In the genomic region with DNA sequence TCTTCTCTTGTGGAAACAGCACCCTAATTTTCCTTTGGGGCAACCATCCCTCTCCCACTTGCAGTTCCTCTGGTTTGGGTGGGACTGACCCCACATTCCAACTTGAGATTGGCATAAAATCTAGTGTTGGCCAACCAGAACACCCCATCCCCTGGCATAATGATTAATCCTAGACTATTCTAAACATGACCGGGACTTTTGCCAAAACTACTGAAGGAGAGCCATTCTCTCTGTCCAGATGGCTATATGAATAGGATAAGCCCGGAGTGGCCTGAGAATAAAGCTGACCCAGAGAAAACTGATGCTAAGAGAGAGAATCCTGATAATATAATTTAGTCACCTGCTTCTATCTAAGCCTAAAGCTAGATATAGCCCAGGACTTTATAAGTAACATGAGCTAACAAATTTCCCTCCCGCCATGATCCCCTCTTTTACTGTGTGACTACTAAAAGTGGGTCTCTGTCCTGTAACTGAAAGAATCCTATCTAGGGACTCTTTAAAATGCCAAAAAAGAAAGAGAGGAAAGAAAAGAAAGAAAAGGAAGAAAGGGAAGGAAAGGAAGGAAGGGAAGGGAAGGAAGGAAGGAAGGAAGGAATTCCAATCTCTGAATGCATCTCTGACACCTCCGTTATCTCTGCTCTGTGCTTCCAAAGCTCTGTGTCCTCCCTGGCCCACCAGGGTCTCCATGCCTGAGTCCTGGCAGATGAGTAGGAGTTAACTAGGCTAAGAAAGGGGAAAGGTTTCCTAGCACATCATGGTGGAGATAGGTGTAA, we compare ENCODE assay signal across 1 cellular context.
TF ChIP-seq lines count a peak whose summit lies in the region.

No MANE protein-coding gene starts in this region.

TF ChIP-seq in SK-N-SH, 30 proteins besides CTCF, POLR2A, EP300 and RAD21:
- TF ChIP-seq NFIC (IDR thresholded peaks at IDR 0.05; ENCODE audit: borderline replicate concordance) = peak; percentile 46; the same call in 1 of the 2 replicates
- peak; percentile 47; the same call in 1 of the 2 replicates for TF ChIP-seq TCF12 (IDR thresholded peaks at IDR 0.05)
- no peak for TF ChIP-seq RXRA (IDR thresholded peaks at IDR 0.05; ENCODE audit: borderline replicate concordance, low read depth)
- TF ChIP-seq, protein P1, sequence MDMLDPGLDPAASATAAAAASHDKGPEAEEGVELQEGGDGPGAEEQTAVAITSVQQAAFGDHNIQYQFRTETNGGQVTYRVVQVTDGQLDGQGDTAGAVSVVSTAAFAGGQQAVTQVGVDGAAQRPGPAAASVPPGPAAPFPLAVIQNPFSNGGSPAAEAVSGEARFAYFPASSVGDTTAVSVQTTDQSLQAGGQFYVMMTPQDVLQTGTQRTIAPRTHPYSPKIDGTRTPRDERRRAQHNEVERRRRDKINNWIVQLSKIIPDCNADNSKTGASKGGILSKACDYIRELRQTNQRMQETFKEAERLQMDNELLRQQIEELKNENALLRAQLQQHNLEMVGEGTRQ (IDR thresholded peaks at IDR 0.05; ENCODE audit: borderline replicate concordance, low read depth, low read length) = no peak
- no peak for TF ChIP-seq POLR2AphosphoS5 (IDR thresholded peaks at IDR 0.05; ENCODE audit: low read depth, low read length)
- TF ChIP-seq, protein P2, sequence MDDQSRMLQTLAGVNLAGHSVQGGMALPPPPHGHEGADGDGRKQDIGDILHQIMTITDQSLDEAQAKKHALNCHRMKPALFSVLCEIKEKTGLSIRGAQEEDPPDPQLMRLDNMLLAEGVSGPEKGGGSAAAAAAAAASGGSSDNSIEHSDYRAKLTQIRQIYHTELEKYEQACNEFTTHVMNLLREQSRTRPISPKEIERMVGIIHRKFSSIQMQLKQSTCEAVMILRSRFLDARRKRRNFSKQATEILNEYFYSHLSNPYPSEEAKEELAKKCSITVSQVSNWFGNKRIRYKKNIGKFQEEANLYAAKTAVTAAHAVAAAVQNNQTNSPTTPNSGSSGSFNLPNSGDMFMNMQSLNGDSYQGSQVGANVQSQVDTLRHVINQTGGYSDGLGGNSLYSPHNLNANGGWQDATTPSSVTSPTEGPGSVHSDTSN (IDR thresholded peaks at IDR 0.05) = peak; percentile 47
TF ChIP-seq in SK-N-SH: peak in this region for 3.
